Comparison of ENCODE assay signal across 1 cellular context in the genomic region with DNA sequence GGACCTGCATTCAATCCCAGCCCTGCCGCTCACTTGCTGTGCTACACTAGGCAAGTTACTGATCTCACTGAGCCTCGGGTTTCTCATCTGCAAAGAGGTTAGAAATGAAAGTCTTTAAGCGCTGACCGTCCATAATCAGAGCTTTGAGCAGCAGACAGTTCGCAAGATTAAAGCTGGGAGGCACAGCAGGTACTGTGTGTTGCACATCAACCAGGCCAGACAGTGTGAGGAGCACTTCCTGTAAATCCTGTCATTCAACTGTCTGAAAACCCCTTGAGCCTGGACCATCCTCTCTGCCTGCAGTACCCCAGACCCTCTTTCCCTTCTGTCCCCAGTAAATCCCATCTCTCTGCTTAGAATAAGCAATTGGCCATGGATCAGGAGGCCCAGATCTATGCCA.
TF ChIP-seq lines count a peak whose summit lies in the region.

No MANE protein-coding gene starts in this region.

TF ChIP-seq in K562, 482 proteins besides CTCF, POLR2A, EP300 and RAD21:
- TF ChIP-seq, protein P1, sequence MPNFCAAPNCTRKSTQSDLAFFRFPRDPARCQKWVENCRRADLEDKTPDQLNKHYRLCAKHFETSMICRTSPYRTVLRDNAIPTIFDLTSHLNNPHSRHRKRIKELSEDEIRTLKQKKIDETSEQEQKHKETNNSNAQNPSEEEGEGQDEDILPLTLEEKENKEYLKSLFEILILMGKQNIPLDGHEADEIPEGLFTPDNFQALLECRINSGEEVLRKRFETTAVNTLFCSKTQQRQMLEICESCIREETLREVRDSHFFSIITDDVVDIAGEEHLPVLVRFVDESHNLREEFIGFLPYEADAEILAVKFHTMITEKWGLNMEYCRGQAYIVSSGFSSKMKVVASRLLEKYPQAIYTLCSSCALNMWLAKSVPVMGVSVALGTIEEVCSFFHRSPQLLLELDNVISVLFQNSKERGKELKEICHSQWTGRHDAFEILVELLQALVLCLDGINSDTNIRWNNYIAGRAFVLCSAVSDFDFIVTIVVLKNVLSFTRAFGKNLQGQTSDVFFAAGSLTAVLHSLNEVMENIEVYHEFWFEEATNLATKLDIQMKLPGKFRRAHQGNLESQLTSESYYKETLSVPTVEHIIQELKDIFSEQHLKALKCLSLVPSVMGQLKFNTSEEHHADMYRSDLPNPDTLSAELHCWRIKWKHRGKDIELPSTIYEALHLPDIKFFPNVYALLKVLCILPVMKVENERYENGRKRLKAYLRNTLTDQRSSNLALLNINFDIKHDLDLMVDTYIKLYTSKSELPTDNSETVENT (CRISPR knock-in tag; IDR thresholded peaks at IDR 0.05): no peak
- TF ChIP-seq DACH1 (IDR thresholded peaks at IDR 0.05; ENCODE audit: partially characterized antibody) (no peak), PHTF2 (CRISPR knock-in tag; IDR thresholded peaks at IDR 0.05) (no peak), ZKSCAN1 (IDR thresholded peaks at IDR 0.05; ENCODE audit: low read depth, low read length) (no peak), NONO (IDR thresholded peaks at IDR 0.05; ENCODE audit: low read depth in 2 of 2, low read length in 1 of 2) (no peak), SETDB1 (IDR thresholded peaks at IDR 0.05; ENCODE audit: low read length) (no peak), NR4A1 (CRISPR knock-in tag; IDR thresholded peaks at IDR 0.05) (no peak), NR4A1 (tag; IDR thresholded peaks at IDR 0.05) (no peak), GTF2F1 (IDR thresholded peaks at IDR 0.05; ENCODE audit: low read depth, low read length) (no peak), TOE1 (IDR thresholded peaks at IDR 0.05; ENCODE audit: borderline replicate concordance) (no peak), TOE1 (CRISPR knock-in tag; IDR thresholded peaks at IDR 0.05; ENCODE audit: borderline replicate concordance, low read depth) (no peak), MEIS2 (IDR thresholded peaks at IDR 0.05; ENCODE audit: partially characterized antibody) (no peak), NFE2 (IDR thresholded peaks at IDR 0.05; ENCODE audit: low read depth) (no peak), NRF1 (conservative IDR thresholded peaks at IDR 0.05 in 1 of 2, IDR thresholded peaks at IDR 0.05 in 1 of 2) (no peak), ZNF143 (CRISPR knock-in tag; IDR thresholded peaks at IDR 0.05) (no peak), ZKSCAN3 (CRISPR knock-in tag; IDR thresholded peaks at IDR 0.05) (no peak)
- TF ChIP-seq, protein P2, sequence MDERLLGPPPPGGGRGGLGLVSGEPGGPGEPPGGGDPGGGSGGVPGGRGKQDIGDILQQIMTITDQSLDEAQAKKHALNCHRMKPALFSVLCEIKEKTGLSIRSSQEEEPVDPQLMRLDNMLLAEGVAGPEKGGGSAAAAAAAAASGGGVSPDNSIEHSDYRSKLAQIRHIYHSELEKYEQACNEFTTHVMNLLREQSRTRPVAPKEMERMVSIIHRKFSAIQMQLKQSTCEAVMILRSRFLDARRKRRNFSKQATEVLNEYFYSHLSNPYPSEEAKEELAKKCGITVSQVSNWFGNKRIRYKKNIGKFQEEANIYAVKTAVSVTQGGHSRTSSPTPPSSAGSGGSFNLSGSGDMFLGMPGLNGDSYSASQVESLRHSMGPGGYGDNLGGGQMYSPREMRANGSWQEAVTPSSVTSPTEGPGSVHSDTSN (CRISPR knock-in tag; IDR thresholded peaks at IDR 0.05; ENCODE audit: low read depth): no peak
- TF ChIP-seq, protein P2 (tag; conservative IDR thresholded peaks at IDR 0.05; ENCODE audit: low read depth): no peak
- TF ChIP-seq, protein P3, sequence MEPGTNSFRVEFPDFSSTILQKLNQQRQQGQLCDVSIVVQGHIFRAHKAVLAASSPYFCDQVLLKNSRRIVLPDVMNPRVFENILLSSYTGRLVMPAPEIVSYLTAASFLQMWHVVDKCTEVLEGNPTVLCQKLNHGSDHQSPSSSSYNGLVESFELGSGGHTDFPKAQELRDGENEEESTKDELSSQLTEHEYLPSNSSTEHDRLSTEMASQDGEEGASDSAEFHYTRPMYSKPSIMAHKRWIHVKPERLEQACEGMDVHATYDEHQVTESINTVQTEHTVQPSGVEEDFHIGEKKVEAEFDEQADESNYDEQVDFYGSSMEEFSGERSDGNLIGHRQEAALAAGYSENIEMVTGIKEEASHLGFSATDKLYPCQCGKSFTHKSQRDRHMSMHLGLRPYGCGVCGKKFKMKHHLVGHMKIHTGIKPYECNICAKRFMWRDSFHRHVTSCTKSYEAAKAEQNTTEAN (CRISPR knock-in tag; IDR thresholded peaks at IDR 0.05): no peak
- TF ChIP-seq, protein P4, sequence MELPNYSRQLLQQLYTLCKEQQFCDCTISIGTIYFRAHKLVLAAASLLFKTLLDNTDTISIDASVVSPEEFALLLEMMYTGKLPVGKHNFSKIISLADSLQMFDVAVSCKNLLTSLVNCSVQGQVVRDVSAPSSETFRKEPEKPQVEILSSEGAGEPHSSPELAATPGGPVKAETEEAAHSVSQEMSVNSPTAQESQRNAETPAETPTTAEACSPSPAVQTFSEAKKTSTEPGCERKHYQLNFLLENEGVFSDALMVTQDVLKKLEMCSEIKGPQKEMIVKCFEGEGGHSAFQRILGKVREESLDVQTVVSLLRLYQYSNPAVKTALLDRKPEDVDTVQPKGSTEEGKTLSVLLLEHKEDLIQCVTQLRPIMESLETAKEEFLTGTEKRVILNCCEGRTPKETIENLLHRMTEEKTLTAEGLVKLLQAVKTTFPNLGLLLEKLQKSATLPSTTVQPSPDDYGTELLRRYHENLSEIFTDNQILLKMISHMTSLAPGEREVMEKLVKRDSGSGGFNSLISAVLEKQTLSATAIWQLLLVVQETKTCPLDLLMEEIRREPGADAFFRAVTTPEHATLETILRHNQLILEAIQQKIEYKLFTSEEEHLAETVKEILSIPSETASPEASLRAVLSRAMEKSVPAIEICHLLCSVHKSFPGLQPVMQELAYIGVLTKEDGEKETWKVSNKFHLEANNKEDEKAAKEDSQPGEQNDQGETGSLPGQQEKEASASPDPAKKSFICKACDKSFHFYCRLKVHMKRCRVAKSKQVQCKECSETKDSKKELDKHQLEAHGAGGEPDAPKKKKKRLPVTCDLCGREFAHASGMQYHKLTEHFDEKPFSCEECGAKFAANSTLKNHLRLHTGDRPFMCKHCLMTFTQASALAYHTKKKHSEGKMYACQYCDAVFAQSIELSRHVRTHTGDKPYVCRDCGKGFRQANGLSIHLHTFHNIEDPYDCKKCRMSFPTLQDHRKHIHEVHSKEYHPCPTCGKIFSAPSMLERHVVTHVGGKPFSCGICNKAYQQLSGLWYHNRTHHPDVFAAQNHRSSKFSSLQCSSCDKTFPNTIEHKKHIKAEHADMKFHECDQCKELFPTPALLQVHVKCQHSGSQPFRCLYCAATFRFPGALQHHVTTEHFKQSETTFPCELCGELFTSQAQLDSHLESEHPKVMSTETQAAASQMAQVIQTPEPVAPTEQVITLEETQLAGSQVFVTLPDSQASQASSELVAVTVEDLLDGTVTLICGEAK (IDR thresholded peaks at IDR 0.05): no peak
- TF ChIP-seq, protein P4 (CRISPR knock-in tag; IDR thresholded peaks at IDR 0.05): no peak
TF ChIP-seq in K562: peak in this region for 0.
